8 cellular contexts compared by ENCODE assay signal in the genomic region with DNA sequence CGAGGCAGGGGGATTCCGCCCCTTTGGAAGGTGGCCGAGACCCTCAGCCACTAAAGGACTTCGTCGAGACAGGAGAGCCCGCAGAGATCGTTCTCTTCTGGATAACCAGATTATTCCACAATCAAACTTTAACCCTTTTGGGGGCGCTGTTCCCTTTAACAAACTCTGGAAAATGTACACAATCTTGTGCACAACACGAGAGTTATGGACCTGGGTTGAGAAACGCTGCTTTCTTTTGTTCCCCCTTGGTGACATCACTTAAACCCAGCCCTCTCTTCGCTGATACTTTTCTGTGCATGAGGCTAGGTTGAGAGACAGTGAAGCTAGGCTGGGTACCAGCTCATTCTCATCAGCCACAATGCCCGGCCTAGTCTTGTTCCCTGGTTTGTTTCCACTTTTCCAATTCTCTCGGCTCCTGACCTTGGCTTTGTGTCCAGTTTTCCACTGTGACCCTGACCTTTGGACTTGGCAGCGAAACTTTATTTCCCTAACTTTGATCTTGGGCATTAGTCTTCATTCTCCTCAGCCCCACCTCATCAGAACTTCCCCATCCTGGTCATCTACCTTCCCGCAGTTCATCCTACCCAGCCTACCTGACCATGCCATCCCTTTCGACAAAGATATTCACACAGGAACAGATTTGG. TPM values are rescaled to one million over a fixed set of nuclear protein-coding genes. Genes with fewer than 3 reads are reported as not detected.
DNase-seq lines count a peak whose midpoint lies in the region; ATAC-seq and TF ChIP-seq lines count a peak whose summit lies in the region.

No MANE protein-coding gene starts in this region.

- H3K9me3 Mint-ChIP-seq in progenitor cell of endocrine pancreas (ENCODE audit: low read depth) = no peaks in the 10 kb centered on the region

- DNase-seq in DMS114 treated with DMSO at 0.1 percent for 48 hours (lab: John Stamatoyannopoulos, UW; ENCODE audit: unreplicated experiment) (peak; percentile 83), NOMO-1 (lab: John Stamatoyannopoulos, UW; ENCODE audit: unreplicated experiment in 2 of 2) (peak; percentile 82 to 91), adrenal gland (peak in 5 of 7 donors; percentile 37 to 75 (median 70)), right atrium auricular region (ENCODE audit: low spot score) (peak; percentile 62), progenitor cell of endocrine pancreas (ENCODE audit: low spot score, unreplicated experiment) (no peak)

- H3K9me3 ChIP-seq in HUES48 (ENCODE audit: control insufficient read depth, insufficient read depth, low read length) (no peaks in the 10 kb centered on the region), adrenal gland (replicated peaks in 1 of 3) (no peaks in the 10 kb centered on the region), right atrium auricular region (no peaks in the 10 kb centered on the region)

- no peaks in the 10 kb centered on the region for H3K27me3 ChIP-seq in HUES48 (ENCODE audit: control insufficient read depth, insufficient read depth, low read length)
- H3K27me3 ChIP-seq in adrenal gland = no peaks in the 10 kb centered on the region
- no peaks in the 10 kb centered on the region for H3K27me3 ChIP-seq in right atrium auricular region

- intact Hi-C loops in adrenal gland (cut with DNase I) = loop anchor here in 1 of 2 donors (10.0 kb wide), 1 partner anchor 300 kb away; no protein-coding TSS in a partner anchor

- peak overlapping the region; percentile 87 for H3K4me3 Mint-ChIP-seq in progenitor cell of endocrine pancreas (ENCODE audit: low read depth)

- H3K36me3 ChIP-seq in HUES48 (ENCODE audit: control insufficient read depth, insufficient read depth, low read length) (no peaks in the 10 kb centered on the region), adrenal gland (replicated peaks in 1 of 2) (no peaks in the 10 kb centered on the region), right atrium auricular region (no peaks in the 10 kb centered on the region)

- peak overlapping the region; percentile 78 for H3K9ac ChIP-seq in HUES48 (ENCODE audit: low read depth, low read length)

- ATAC-seq in GM19463 (IDR thresholded peaks at IDR 0.05; ENCODE audit: unreplicated experiment) = peak; percentile 3
- no peak for ATAC-seq in GM18502 (IDR thresholded peaks at IDR 0.05; ENCODE audit: poor library complexity, unreplicated experiment)

- WGBS in adrenal gland, 4 donors = 8 to 12% (median 11%) methylated on average over 16 of the region's 16 CpGs

- H3K27ac ChIP-seq in HUES48 (ENCODE audit: low read depth, low read length) (peak overlapping the region; percentile 67), adrenal gland (peak overlapping the region; percentile 66 to 98 (median 95)), right atrium auricular region (peak overlapping the region; percentile 89 to 94)

- TF ChIP-seq POLR2A in adrenal gland (IDR thresholded peaks at IDR 0.05) = no peak

- H3K27me3 Mint-ChIP-seq in progenitor cell of endocrine pancreas = no peaks in the 10 kb centered on the region

- H3K4me1 Mint-ChIP-seq in progenitor cell of endocrine pancreas (ENCODE audit: low read depth) = peaks cover 15% of the 10 kb centered on the region

- peaks cover 12% of the 10 kb centered on the region; the same call in 1 of the 2 replicates for H3K4me1 ChIP-seq in HUES48 (ENCODE audit: control insufficient read depth, insufficient read depth, low read length)
- H3K4me1 ChIP-seq in adrenal gland (replicated peaks in 1 of 2) = peaks cover 0 to 36% of the 10 kb centered on the region in 2 donors
- H3K4me1 ChIP-seq in right atrium auricular region = peaks cover 0 to 27% of the 10 kb centered on the region in 2 donors

- H3K4me3 ChIP-seq in HUES48 (ENCODE audit: low read depth, low read length) (peak overlapping the region; percentile 91), adrenal gland (peak overlapping the region; percentile 6 to 97 (median 64)), right atrium auricular region (peak overlapping the region; percentile 95 to 96)

- peak; percentile 41 to 75 (median 62) for TF ChIP-seq CTCF in adrenal gland (IDR thresholded peaks at IDR 0.05)
- TF ChIP-seq CTCF in right atrium auricular region (IDR thresholded peaks at IDR 0.05) = peak in 1 of 2 donors; percentile 69
- TF ChIP-seq CTCF in progenitor cell of endocrine pancreas (IDR thresholded peaks at IDR 0.05; ENCODE audit: unreplicated experiment) = peak; percentile 58

- H3K27ac Mint-ChIP-seq in progenitor cell of endocrine pancreas = peak overlapping the region; percentile 98

- no peaks in the 10 kb centered on the region for H3K36me3 Mint-ChIP-seq in progenitor cell of endocrine pancreas (ENCODE audit: insufficient read depth)

RNA-seq across cellular contexts. Expression of a gene that starts 0.8 kb away (rescaled TPM):
- total RNA-seq in adrenal gland (10 to 100 TPM; 27.7 to 97.1 (median 41.7) TPM), right atrium auricular region (10 to 100 TPM; 10.4 to 16.3 TPM), progenitor cell of endocrine pancreas (46.5 and 52.6 TPM in 2 replicates)
- 10 to 100 TPM; 44.7 to 62.0 (median 56.4) TPM for polyA plus RNA-seq in adrenal gland
